Comparison of ENCODE assay signal across 14 cellular contexts in genomic region chr1:63454269-63454668, GRCh38.
DNase-seq lines count a peak whose midpoint lies in the region; ATAC-seq and TF ChIP-seq lines count a peak whose summit lies in the region.
"Had no signal": no experiment of that assay in that cellular context is flagged by ENCODE, and none has a peak within 500 bp of the region (broad histone marks: within the 10 kb centered on the region; RNA-seq: fewer than 3 reads in every experiment).

No MANE protein-coding gene starts in this region.

- no peak overlapping the region for H3K4me3 ChIP-seq in cardiac fibroblast (replicated peaks in 1 of 2; ENCODE audit: low read depth in 2 of 2, low read length in 2 of 2)
- H3K4me3 ChIP-seq in tibial artery: no peak overlapping the region
- no peak overlapping the region for H3K4me3 ChIP-seq in right atrium auricular region

- TF ChIP-seq CTCF in cardiac fibroblast (IDR thresholded peaks at IDR 0.05; ENCODE audit: low read depth, low read length) (peak; percentile 20), nephron progenitor cell (IDR thresholded peaks at IDR 0.05) (peak; percentile 2), tibial artery (IDR thresholded peaks at IDR 0.05) (no peak), right atrium auricular region (IDR thresholded peaks at IDR 0.05) (no peak)

- H3K27ac ChIP-seq in tibial artery (no peak overlapping the region), right atrium auricular region (no peak overlapping the region)
- H3K27ac ChIP-seq: RWPE1 had no signal

- H3K9me3 ChIP-seq in tibial artery (no peaks in the 10 kb centered on the region), right atrium auricular region (no peaks in the 10 kb centered on the region)

- no peaks in the 10 kb centered on the region for H3K4me1 ChIP-seq in tibial artery
- no peaks in the 10 kb centered on the region for H3K4me1 ChIP-seq in right atrium auricular region

- no peaks in the 10 kb centered on the region for H3K36me3 ChIP-seq in tibial artery
- no peaks in the 10 kb centered on the region for H3K36me3 ChIP-seq in right atrium auricular region

- no peaks in the 10 kb centered on the region for H3K27me3 ChIP-seq in tibial artery
- no peaks in the 10 kb centered on the region for H3K27me3 ChIP-seq in right atrium auricular region

- intact Hi-C loops in tibial artery (cut with DNase I; ENCODE audit: low total_unique reads): no loop called here

- no peak overlapping the region for H3K27ac Mint-ChIP-seq in nephron progenitor cell
- H3K27ac Mint-ChIP-seq: activated CD4-positive, alpha-beta T cell treated with anti-CD3 and anti-CD28 coated beads, Interleukin-2, amount 10 ng/mL, durations not matched to agents 24 days and 14 days; memory B cell had no signal

- H3K27me3 Mint-ChIP-seq in nephron progenitor cell (ENCODE audit: low read depth, poor library complexity): no peaks in the 10 kb centered on the region
- H3K27me3 Mint-ChIP-seq: activated CD4-positive, alpha-beta T cell treated with anti-CD3 and anti-CD28 coated beads, Interleukin-2, amount 10 ng/mL, durations not matched to agents 24 days and 14 days; memory B cell had no signal

- H3K4me1 Mint-ChIP-seq in nephron progenitor cell: no peaks in the 10 kb centered on the region
- H3K4me1 Mint-ChIP-seq: activated CD4-positive, alpha-beta T cell treated with anti-CD3 and anti-CD28 coated beads, Interleukin-2, amount 10 ng/mL, durations not matched to agents 24 days and 14 days; memory B cell had no signal

- peaks cover 17% of the 10 kb centered on the region for H3K36me3 Mint-ChIP-seq in nephron progenitor cell (ENCODE audit: low read depth)

- no peak for ATAC-seq in HG02852 (IDR thresholded peaks at IDR 0.05; ENCODE audit: unreplicated experiment)

- H3K9me3 Mint-ChIP-seq in nephron progenitor cell: no peaks in the 10 kb centered on the region
- H3K9me3 Mint-ChIP-seq: activated CD4-positive, alpha-beta T cell treated with anti-CD3 and anti-CD28 coated beads, Interleukin-2, amount 10 ng/mL, durations not matched to agents 24 days and 14 days; memory B cell had no signal

- DNase-seq in DMS53 (lab: John Stamatoyannopoulos, UW): peak; percentile 38
- no peak for DNase-seq in DMS53 treated with DMSO at 0.1 percent for 48 hours (lab: John Stamatoyannopoulos, UW; ENCODE audit: unreplicated experiment)
- DNase-seq in NAMALWA (ENCODE audit: low spot score): peak; percentile 48
- peak; percentile 41 to 42 for DNase-seq in cardiac fibroblast (ENCODE audit: low read depth in 2 of 2)
- DNase-seq in nephron progenitor cell: no peak
- DNase-seq in tibial artery: no peak
- no peak for DNase-seq in right atrium auricular region (ENCODE audit: low spot score)
- DNase-seq: activated CD4-positive, alpha-beta T cell treated with anti-CD3 and anti-CD28 coated beads, Interleukin-2, amount 10 ng/mL, durations not matched to agents 24 days and 14 days; activated naive CD4-positive, alpha-beta T cell treated with anti-CD3 and anti-CD28 coated beads, Interleukin-2, amount 50 U/mL, for 16 hours; erythroblast; NCI-H1092 had no signal

- no peak overlapping the region for H3K4me3 Mint-ChIP-seq in nephron progenitor cell
- H3K4me3 Mint-ChIP-seq: activated CD4-positive, alpha-beta T cell treated with anti-CD3 and anti-CD28 coated beads, Interleukin-2, amount 10 ng/mL, durations not matched to agents 24 days and 14 days; memory B cell had no signal

Comparison
In these comparisons a context has a peak if more than half of its experiments do, and no peak if none do; other contexts are left out.
1. DNase-seq: peak in DMS53 (single experiment), NAMALWA (single experiment) and cardiac fibroblast (2 of 2); none in DMS53 treated with DMSO at 0.1 percent for 48 hours (single experiment), nephron progenitor cell (single experiment), tibial artery (0 of 2) and right atrium auricular region (single experiment).
2. CTCF ChIP-seq: peak in cardiac fibroblast (single experiment) and nephron progenitor cell (single experiment); none in tibial artery (0 of 2) and right atrium auricular region (0 of 2).